ENCODE assay signal across 1 cellular context in genomic region chr21:34815831-34816700, GRCh38.
TF ChIP-seq lines count a peak whose summit lies in the region.

No MANE protein-coding gene starts in this region.

TF ChIP-seq in GM23338, 12 proteins besides CTCF, POLR2A, EP300 and RAD21 (continued from another document):
- TF ChIP-seq ZNF462 (CRISPR knock-in tag; IDR thresholded peaks at IDR 0.05): no peak
- no peak for TF ChIP-seq JUNB (IDR thresholded peaks at IDR 0.05; ENCODE audit: unreplicated experiment)
- no peak for TF ChIP-seq ZNF331 (CRISPR knock-in tag; IDR thresholded peaks at IDR 0.05; ENCODE audit: low read depth)
- TF ChIP-seq REST (IDR thresholded peaks at IDR 0.05; ENCODE audit: unreplicated experiment): no peak
- no peak for TF ChIP-seq ZNF114 (CRISPR knock-in tag; IDR thresholded peaks at IDR 0.05)
- TF ChIP-seq POLR2AphosphoS5 (IDR thresholded peaks at IDR 0.05; ENCODE audit: low read depth): no peak
- no peak for TF ChIP-seq EZH2 (IDR thresholded peaks at IDR 0.05; ENCODE audit: low read depth, unreplicated experiment)
